In genomic region chr9:134816264-134816663, GRCh38 we compare ENCODE assay signal across 26 cellular contexts.
"Had no signal": no experiment of that assay in that cellular context is flagged by ENCODE, and none has a peak within 500 bp of the region (broad histone marks: within the 10 kb centered on the region; RNA-seq: fewer than 3 reads in every experiment).

No MANE protein-coding gene starts in this region.

- H3K4me3 Mint-ChIP-seq: naive thymus-derived CD8-positive, alpha-beta T cell; nephron progenitor cell; neural progenitor cell; stimulated activated effector memory CD8-positive, alpha-beta T cell treated with anti-CD3 and anti-CD28 coated beads, Interleukin-12 subunit alpha, Interleukin-12 subunit beta, amount 100 ng/mL, for 72 hours; stimulated activated naive CD8-positive, alpha-beta T cell treated with anti-CD3 and anti-CD28 coated beads, Interleukin-15, Interleukin-2, amounts not matched to agents 100 ng/mL and 50 ng/mL, for 24 hours had no signal

- H3K27me3 ChIP-seq: heart right ventricle, hepatocyte, neural progenitor cell, pancreas, spleen, suprapubic skin, tibial artery, upper lobe of right lung had no signal

- ATAC-seq: heart right ventricle; naive thymus-derived CD8-positive, alpha-beta T cell; pancreas; right cardiac atrium; sciatic nerve; stimulated activated effector memory CD8-positive, alpha-beta T cell treated with anti-CD3 and anti-CD28 coated beads, Interleukin-12 subunit alpha, Interleukin-12 subunit beta, amount 100 ng/mL, for 72 hours; upper lobe of right lung had no signal

- H3K27ac Mint-ChIP-seq: naive thymus-derived CD8-positive, alpha-beta T cell; nephron progenitor cell; neural progenitor cell; stimulated activated effector memory CD8-positive, alpha-beta T cell treated with anti-CD3 and anti-CD28 coated beads, Interleukin-12 subunit alpha, Interleukin-12 subunit beta, amount 100 ng/mL, for 72 hours; stimulated activated naive CD8-positive, alpha-beta T cell treated with anti-CD3 and anti-CD28 coated beads, Interleukin-15, Interleukin-2, amounts not matched to agents 100 ng/mL and 50 ng/mL, for 24 hours had no signal

- H3K27me3 Mint-ChIP-seq: naive thymus-derived CD8-positive, alpha-beta T cell; stimulated activated naive CD8-positive, alpha-beta T cell treated with anti-CD3 and anti-CD28 coated beads, Interleukin-15, Interleukin-2, amounts not matched to agents 100 ng/mL and 50 ng/mL, for 24 hours had no signal

- H3K27ac ChIP-seq: heart right ventricle, hepatocyte, left ventricle myocardium inferior, neural progenitor cell, pancreas, prostate gland, spleen, suprapubic skin, thoracic aorta, tibial artery, upper lobe of right lung had no signal

- H2AFZ ChIP-seq: hepatocyte, neural progenitor cell had no signal

- DNase-seq: heart right ventricle; islet precursor cell; left ventricle myocardium inferior; mesendoderm; naive thymus-derived CD8-positive, alpha-beta T cell; nephron progenitor cell; pancreas; posterior cingulate gyrus; retina; right cardiac atrium; spleen; stimulated activated CD4-positive, alpha-beta T cell treated with anti-CD3 and anti-CD28 coated beads, Interleukin-4, amount 100 ng/mL, for 24 hours; stimulated activated naive CD4-positive, alpha-beta T cell; tibial artery; trophoblast cell; upper lobe of right lung had no signal

- H3K9me3 Mint-ChIP-seq: naive thymus-derived CD8-positive, alpha-beta T cell; nephron progenitor cell; neural progenitor cell; stimulated activated effector memory CD8-positive, alpha-beta T cell treated with anti-CD3 and anti-CD28 coated beads, Interleukin-12 subunit alpha, Interleukin-12 subunit beta, amount 100 ng/mL, for 72 hours; stimulated activated naive CD8-positive, alpha-beta T cell treated with anti-CD3 and anti-CD28 coated beads, Interleukin-15, Interleukin-2, amounts not matched to agents 100 ng/mL and 50 ng/mL, for 24 hours had no signal

- H3K4me2 ChIP-seq: hepatocyte, neural progenitor cell had no signal

- H3K4me1 Mint-ChIP-seq: naive thymus-derived CD8-positive, alpha-beta T cell; stimulated activated effector memory CD8-positive, alpha-beta T cell treated with anti-CD3 and anti-CD28 coated beads, Interleukin-12 subunit alpha, Interleukin-12 subunit beta, amount 100 ng/mL, for 72 hours had no signal

- H3K36me3 Mint-ChIP-seq: naive thymus-derived CD8-positive, alpha-beta T cell; neural progenitor cell; stimulated activated effector memory CD8-positive, alpha-beta T cell treated with anti-CD3 and anti-CD28 coated beads, Interleukin-12 subunit alpha, Interleukin-12 subunit beta, amount 100 ng/mL, for 72 hours had no signal

- H3K9me3 ChIP-seq: heart right ventricle, left ventricle myocardium inferior, pancreas, prostate gland, spleen, suprapubic skin, thoracic aorta, tibial artery, upper lobe of right lung had no signal

- H3K4me1 ChIP-seq: left ventricle myocardium inferior, pancreas, prostate gland, spleen, upper lobe of right lung had no signal

- H3K9ac ChIP-seq: neural progenitor cell had no signal

- H3K36me3 ChIP-seq: neural progenitor cell, pancreas, prostate gland had no signal

- H3K4me3 ChIP-seq: heart right ventricle, hepatocyte, left ventricle myocardium inferior, lung, neural progenitor cell, pancreas, prostate gland, skin epidermis, spleen, suprapubic skin, thoracic aorta, tibial artery, upper lobe of right lung had no signal
